8 cellular contexts compared by ENCODE assay signal in the genomic region with DNA sequence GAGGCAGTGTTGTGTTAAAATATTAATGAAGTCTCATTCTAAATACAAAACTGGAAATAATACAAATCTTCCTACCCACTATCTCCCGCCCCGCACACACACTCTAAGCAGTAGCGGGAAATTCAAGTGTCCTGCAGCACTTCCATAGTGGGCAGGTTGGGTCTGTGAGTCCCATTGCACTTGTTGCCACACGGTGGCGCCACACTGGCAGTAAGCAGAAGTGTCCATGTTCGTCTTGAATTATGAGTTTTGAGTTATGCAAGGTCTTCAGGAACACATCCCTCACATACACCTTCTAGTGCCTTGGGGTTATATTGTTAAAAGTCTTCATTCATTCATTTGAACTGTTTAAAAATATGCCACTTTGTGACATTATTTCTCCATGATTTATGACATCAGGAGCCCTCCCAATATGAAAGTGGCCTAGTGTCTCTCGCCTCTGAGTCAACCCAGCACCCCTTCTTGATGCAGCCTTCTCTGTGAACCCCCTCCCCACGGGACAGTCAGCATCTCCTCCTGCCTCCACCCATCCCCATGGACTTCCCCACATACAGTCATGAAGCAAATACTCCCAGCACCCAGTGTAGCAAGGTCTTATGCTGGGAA. TPM values are rescaled to one million over a fixed set of nuclear protein-coding genes. Genes with fewer than 3 reads are reported as not detected.
DNase-seq lines count a peak whose midpoint lies in the region; ATAC-seq and TF ChIP-seq lines count a peak whose summit lies in the region.

No MANE protein-coding gene starts in this region.

- no peak overlapping the region for H3K4me2 ChIP-seq in OCI-LY3 (ENCODE audit: low read length)

- H3K9me3 ChIP-seq in OCI-LY3 (ENCODE audit: insufficient read depth, low read length) = no peaks in the 10 kb centered on the region

- peaks cover 54% of the 10 kb centered on the region for H3K27me3 ChIP-seq in OCI-LY3 (ENCODE audit: low read depth, low read length)

- intact Hi-C loops in posterior vena cava (cut with DNase I) = no loop called here

- H3K79me2 ChIP-seq in OCI-LY3 (ENCODE audit: low read length) = no peaks in the 10 kb centered on the region

- no peaks in the 10 kb centered on the region for H3K4me1 ChIP-seq in OCI-LY3 (ENCODE audit: low read length)

- H3K4me3 ChIP-seq in OCI-LY3 (ENCODE audit: low read length) = no peak overlapping the region
- no peak overlapping the region for H3K4me3 ChIP-seq in fibroblast of the aortic adventitia (ENCODE audit: low read depth, low read length)

- H4K20me1 ChIP-seq in OCI-LY3 (ENCODE audit: insufficient read depth, low read length) = no peaks in the 10 kb centered on the region

- ATAC-seq in GM18909 (IDR thresholded peaks at IDR 0.05; ENCODE audit: poor library complexity, unreplicated experiment) = peak; percentile 61
- no peak for ATAC-seq in GM18868 (IDR thresholded peaks at IDR 0.05; ENCODE audit: unreplicated experiment)
- ATAC-seq in GM21786 (IDR thresholded peaks at IDR 0.05; ENCODE audit: unreplicated experiment) = no peak

- H3K9ac ChIP-seq in OCI-LY3 (ENCODE audit: low read length) = no peak overlapping the region

- no peak overlapping the region for H3K27ac ChIP-seq in OCI-LY3 (ENCODE audit: low read length)

- no peak overlapping the region for H2AFZ ChIP-seq in OCI-LY3 (ENCODE audit: low read depth, low read length)

- H3K36me3 ChIP-seq in OCI-LY3 (replicated peaks; ENCODE audit: low read depth, low read length) = no peaks in the 10 kb centered on the region

- TF ChIP-seq CTCF in OCI-LY3 (IDR thresholded peaks at IDR 0.05; ENCODE audit: low read depth, low read length) = peak; percentile 98
- TF ChIP-seq CTCF in fibroblast of the aortic adventitia (IDR thresholded peaks at IDR 0.05; ENCODE audit: insufficient read depth, low read length) = peak; percentile 76

- DNase-seq in AG08396 (ENCODE audit: low spot score) (peak; percentile 43), fibroblast of the aortic adventitia (ENCODE audit: low read depth) (peak; percentile 68), posterior vena cava (ENCODE audit: low spot score) (peak; percentile 87)
- DNase-seq in activated T-cell treated with anti-CD3 and anti-CD28 coated beads, Interleukin-2, amount 50 U/mL, for 1 hour = peak; percentile 58

RNA-seq across cellular contexts. Expression of a gene that starts 17.6 kb away (rescaled TPM):
- total RNA-seq in fibroblast of the aortic adventitia (ENCODE audit: low replicate concordance) (11.5 and 40.5 TPM in 2 replicates), posterior vena cava (10 to 100 TPM; 15.6 to 19.0 TPM)

RNA-seq across cellular contexts. Expression of a gene that starts 41.0 kb away (rescaled TPM):
- total RNA-seq in fibroblast of the aortic adventitia (ENCODE audit: low replicate concordance) = not detected in 2 replicates
- under 1 TPM in 1 of 2 donors, not detected in 1; 0.10 TPM for total RNA-seq in posterior vena cava
